ENCODE assay signal across 1 cellular context in the genomic region with DNA sequence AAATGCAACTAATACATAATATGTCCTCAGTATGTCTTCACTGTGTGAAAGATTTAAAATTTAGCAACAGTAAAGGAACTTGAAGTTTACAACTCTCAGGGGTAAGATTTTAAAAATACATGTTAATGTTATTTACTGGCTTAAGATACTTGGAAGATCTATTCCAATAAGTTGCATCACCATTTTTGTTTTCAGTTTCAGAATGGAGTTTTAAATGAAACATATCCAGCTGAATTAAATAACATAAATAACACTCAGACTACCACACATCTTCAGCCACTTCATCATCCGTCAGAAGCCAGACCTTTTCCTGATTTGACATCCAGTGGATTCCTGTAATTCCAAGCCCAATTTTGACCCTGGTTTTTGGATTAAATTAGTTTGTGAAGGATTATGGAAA.
TF ChIP-seq lines count a peak whose summit lies in the region.

No MANE protein-coding gene starts in this region.

TF ChIP-seq in WTC11, 78 proteins besides CTCF, POLR2A, EP300 and RAD21 (continued from another document):
- TF ChIP-seq, protein P1, sequence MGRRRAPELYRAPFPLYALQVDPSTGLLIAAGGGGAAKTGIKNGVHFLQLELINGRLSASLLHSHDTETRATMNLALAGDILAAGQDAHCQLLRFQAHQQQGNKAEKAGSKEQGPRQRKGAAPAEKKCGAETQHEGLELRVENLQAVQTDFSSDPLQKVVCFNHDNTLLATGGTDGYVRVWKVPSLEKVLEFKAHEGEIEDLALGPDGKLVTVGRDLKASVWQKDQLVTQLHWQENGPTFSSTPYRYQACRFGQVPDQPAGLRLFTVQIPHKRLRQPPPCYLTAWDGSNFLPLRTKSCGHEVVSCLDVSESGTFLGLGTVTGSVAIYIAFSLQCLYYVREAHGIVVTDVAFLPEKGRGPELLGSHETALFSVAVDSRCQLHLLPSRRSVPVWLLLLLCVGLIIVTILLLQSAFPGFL (CRISPR knock-in tag; IDR thresholded peaks at IDR 0.05; ENCODE audit: borderline replicate concordance), result no peak
- TF ChIP-seq MXD4 (CRISPR knock-in tag; IDR thresholded peaks at IDR 0.05; ENCODE audit: borderline replicate concordance) (no peak), ZNF219 (CRISPR knock-in tag; IDR thresholded peaks at IDR 0.05; ENCODE audit: borderline replicate concordance) (no peak), HMGA2 (CRISPR knock-in tag; IDR thresholded peaks at IDR 0.05) (no peak), PRRX2 (CRISPR knock-in tag; IDR thresholded peaks at IDR 0.05) (no peak)
- TF ChIP-seq, protein P2, sequence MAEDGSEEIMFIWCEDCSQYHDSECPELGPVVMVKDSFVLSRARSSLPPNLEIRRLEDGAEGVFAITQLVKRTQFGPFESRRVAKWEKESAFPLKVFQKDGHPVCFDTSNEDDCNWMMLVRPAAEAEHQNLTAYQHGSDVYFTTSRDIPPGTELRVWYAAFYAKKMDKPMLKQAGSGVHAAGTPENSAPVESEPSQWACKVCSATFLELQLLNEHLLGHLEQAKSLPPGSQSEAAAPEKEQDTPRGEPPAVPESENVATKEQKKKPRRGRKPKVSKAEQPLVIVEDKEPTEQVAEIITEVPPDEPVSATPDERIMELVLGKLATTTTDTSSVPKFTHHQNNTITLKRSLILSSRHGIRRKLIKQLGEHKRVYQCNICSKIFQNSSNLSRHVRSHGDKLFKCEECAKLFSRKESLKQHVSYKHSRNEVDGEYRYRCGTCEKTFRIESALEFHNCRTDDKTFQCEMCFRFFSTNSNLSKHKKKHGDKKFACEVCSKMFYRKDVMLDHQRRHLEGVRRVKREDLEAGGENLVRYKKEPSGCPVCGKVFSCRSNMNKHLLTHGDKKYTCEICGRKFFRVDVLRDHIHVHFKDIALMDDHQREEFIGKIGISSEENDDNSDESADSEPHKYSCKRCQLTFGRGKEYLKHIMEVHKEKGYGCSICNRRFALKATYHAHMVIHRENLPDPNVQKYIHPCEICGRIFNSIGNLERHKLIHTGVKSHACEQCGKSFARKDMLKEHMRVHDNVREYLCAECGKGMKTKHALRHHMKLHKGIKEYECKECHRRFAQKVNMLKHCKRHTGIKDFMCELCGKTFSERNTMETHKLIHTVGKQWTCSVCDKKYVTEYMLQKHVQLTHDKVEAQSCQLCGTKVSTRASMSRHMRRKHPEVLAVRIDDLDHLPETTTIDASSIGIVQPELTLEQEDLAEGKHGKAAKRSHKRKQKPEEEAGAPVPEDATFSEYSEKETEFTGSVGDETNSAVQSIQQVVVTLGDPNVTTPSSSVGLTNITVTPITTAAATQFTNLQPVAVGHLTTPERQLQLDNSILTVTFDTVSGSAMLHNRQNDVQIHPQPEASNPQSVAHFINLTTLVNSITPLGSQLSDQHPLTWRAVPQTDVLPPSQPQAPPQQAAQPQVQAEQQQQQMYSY (CRISPR knock-in tag; IDR thresholded peaks at IDR 0.05), result no peak
